ENCODE assay signal across 34 cellular contexts in genomic region chr15:31954364-31954763, GRCh38.
"Had no signal": no experiment of that assay in that cellular context is flagged by ENCODE, and none has a peak within 500 bp of the region (broad histone marks: within the 10 kb centered on the region; RNA-seq: fewer than 3 reads in every experiment).

No MANE protein-coding gene starts in this region.

- ATAC-seq: activated CD8-positive, alpha-beta memory T cell treated with anti-CD3 and anti-CD28 coated beads, Interleukin-2, amount 10 ng/mL, durations not matched to agents 7 days and 5 days; activated naive CD8-positive, alpha-beta T cell treated with anti-CD3 and anti-CD28 coated beads, Interleukin-2, amount 50 U/mL, for 24 hours; body of pancreas had no signal

- H3K4me3 ChIP-seq: ascending aorta, body of pancreas had no signal

- H3K4me1 Mint-ChIP-seq: activated CD4-positive, alpha-beta memory T cell treated with anti-CD3 and anti-CD28 coated beads, Interleukin-2, amount 10 ng/mL, durations not matched to agents 7 days and 5 days; activated CD8-positive, alpha-beta memory T cell treated with anti-CD3 and anti-CD28 coated beads, Interleukin-2, amount 10 ng/mL, durations not matched to agents 7 days and 5 days; activated naive CD4-positive, alpha-beta T cell treated with anti-CD3 and anti-CD28 coated beads, Interleukin-2, amount 10 ng/mL, durations not matched to agents 7 days and 5 days; activated naive CD8-positive, alpha-beta T cell treated with anti-CD3 and anti-CD28 coated beads, Interleukin-2, amount 50 U/mL, for 24 hours had no signal

- H3K4me3 Mint-ChIP-seq: activated CD4-positive, alpha-beta memory T cell treated with anti-CD3 and anti-CD28 coated beads, Interleukin-2, amount 10 ng/mL, durations not matched to agents 7 days and 5 days; activated CD8-positive, alpha-beta memory T cell treated with anti-CD3 and anti-CD28 coated beads, Interleukin-2, amount 10 ng/mL, durations not matched to agents 7 days and 5 days; activated naive CD4-positive, alpha-beta T cell treated with anti-CD3 and anti-CD28 coated beads, Interleukin-2, amount 10 ng/mL, durations not matched to agents 7 days and 5 days; activated naive CD8-positive, alpha-beta T cell; activated naive CD8-positive, alpha-beta T cell treated with anti-CD3 and anti-CD28 coated beads, Interleukin-2, amount 50 U/mL, for 24 hours had no signal

- DNase-seq: activated CD4-positive, alpha-beta memory T cell treated with anti-CD3 and anti-CD28 coated beads, Interleukin-2, amount 10 ng/mL, durations not matched to agents 7 days and 5 days; activated CD4-positive, alpha-beta T cell treated with anti-CD3 and anti-CD28 coated beads for 1 hour; activated CD4-positive, alpha-beta T cell treated with anti-CD3 and anti-CD28 coated beads for 48 hours; activated CD4-positive, CD25-positive, alpha-beta regulatory T cell; activated CD8-positive, alpha-beta memory T cell treated with anti-CD3 and anti-CD28 coated beads for 24 hours; activated CD8-positive, alpha-beta memory T cell treated with anti-CD3 and anti-CD28 coated beads, Interleukin-2, amount 10 ng/mL, durations not matched to agents 7 days and 5 days; activated CD8-positive, alpha-beta memory T cell treated with anti-CD3 and anti-CD28 coated beads, Interleukin-2, amount 50 U/mL, for 48 hours; activated effector memory CD4-positive, alpha-beta T cell treated with Interleukin-2 at 50 U/mL for 16 hours; activated naive CD4-positive, alpha-beta T cell treated with anti-CD3 and anti-CD28 coated beads, Interleukin-2, amount 10 ng/mL, durations not matched to agents 7 days and 5 days; activated naive CD8-positive, alpha-beta T cell treated with anti-CD3 and anti-CD28 coated beads, Interleukin-2, amount 50 U/mL, for 24 hours; activated T-cell treated with anti-CD3 and anti-CD28 coated beads, Interleukin-2, amount 50 U/mL, for 48 hours; amniotic stem cell; body of pancreas; central memory CD4-positive, alpha-beta T cell; Karpas-422; KBM-7; NCI-H1105 treated with DMSO at 0.1 percent for 48 hours; NCI-H1436; NCI-H1694 treated with DMSO at 0.1 percent for 48 hours; NCI-H2029 treated with DMSO at 0.1 percent for 48 hours; NCI-H2107; NCI-H2171; NCI-H510A; NCI-H526; NCI-H748 treated with DMSO at 0.1 percent for 48 hours; OCI-M1; Right ventricle myocardium superior; SW 1271; T-helper 1 cell; T-helper 2 cell; T-helper 9 cell; WERI-Rb-1 had no signal

- H3K27ac Mint-ChIP-seq: activated CD4-positive, alpha-beta memory T cell treated with anti-CD3 and anti-CD28 coated beads, Interleukin-2, amount 10 ng/mL, durations not matched to agents 7 days and 5 days; activated CD8-positive, alpha-beta memory T cell treated with anti-CD3 and anti-CD28 coated beads, Interleukin-2, amount 10 ng/mL, durations not matched to agents 7 days and 5 days; activated naive CD4-positive, alpha-beta T cell treated with anti-CD3 and anti-CD28 coated beads, Interleukin-2, amount 10 ng/mL, durations not matched to agents 7 days and 5 days; activated naive CD8-positive, alpha-beta T cell; activated naive CD8-positive, alpha-beta T cell treated with anti-CD3 and anti-CD28 coated beads, Interleukin-2, amount 50 U/mL, for 24 hours had no signal

- H3K36me3 Mint-ChIP-seq: activated CD8-positive, alpha-beta memory T cell treated with anti-CD3 and anti-CD28 coated beads, Interleukin-2, amount 10 ng/mL, durations not matched to agents 7 days and 5 days; activated naive CD4-positive, alpha-beta T cell treated with anti-CD3 and anti-CD28 coated beads, Interleukin-2, amount 10 ng/mL, durations not matched to agents 7 days and 5 days; activated naive CD8-positive, alpha-beta T cell had no signal

- H3K27ac ChIP-seq: ascending aorta, body of pancreas, WERI-Rb-1 had no signal

- H3K36me3 ChIP-seq: ascending aorta, WERI-Rb-1 had no signal

- H3K27me3 ChIP-seq: ascending aorta, body of pancreas had no signal

- H3K4me1 ChIP-seq: ascending aorta, body of pancreas had no signal
